Comparison of ENCODE assay signal across 18 cellular contexts in genomic region chr18:41875094-41875780, GRCh38.
DNase-seq lines count a peak whose midpoint lies in the region; ATAC-seq and TF ChIP-seq lines count a peak whose summit lies in the region.
"Had no signal": no experiment of that assay in that cellular context is flagged by ENCODE, and none has a peak within 500 bp of the region (broad histone marks: within the 10 kb centered on the region; RNA-seq: fewer than 3 reads in every experiment).

No MANE protein-coding gene starts in this region.

- no CpG with 5 or more reads among the region's 3 CpGs for WGBS in IMR-90 (ENCODE audit: extremely low coverage in 2 of 2, insufficient read length in 1 of 2), 2 experiments

- peak overlapping the region; percentile 73 for H2AFZ ChIP-seq in IMR-90 (replicated peaks; ENCODE audit: low read length, poor library complexity)

- H3K79me1 ChIP-seq in IMR-90 (ENCODE audit: low read depth in 1 of 2, low read length in 2 of 2), result no peaks in the 10 kb centered on the region

- no peak overlapping the region for H3K23ac ChIP-seq in IMR-90 (ENCODE audit: low read depth, low read length)

- H3K18ac ChIP-seq in IMR-90 (ENCODE audit: low read depth, low read length), result no peak overlapping the region; the same call in 1 of the 2 replicates

- no peak overlapping the region for H3K14ac ChIP-seq in IMR-90 (replicated peaks; ENCODE audit: low read depth, low read length)

- H3K56ac ChIP-seq in IMR-90 (ENCODE audit: extremely low read depth, insufficient read depth, low read length), result no peak overlapping the region

- intact Hi-C loops in A673 (cut with micrococcal nuclease; ENCODE audit: unreplicated experiment), result no loop called here
- intact Hi-C loops in IMR-90 (cut with micrococcal nuclease), result no loop called here

- H2BK20ac ChIP-seq in IMR-90 (ENCODE audit: low read depth, low read length), result no peak overlapping the region

- H3K27ac ChIP-seq in A673 (ENCODE audit: low read depth, low read length, poor library complexity, severe bottlenecking) (no peak overlapping the region), IMR-90 (ENCODE audit: insufficient read depth, low read length) (no peak overlapping the region)
- H3K27ac ChIP-seq: Peyer's patch, prostate gland had no signal

- no peak for TF ChIP-seq CTCF in A673 (conservative IDR thresholded peaks at IDR 0.05; ENCODE audit: low read depth, low read length)
- TF ChIP-seq CTCF in IMR-90 (conservative IDR thresholded peaks at IDR 0.05; ENCODE audit: low read depth, low read length), result no peak

- H2BK15ac ChIP-seq in IMR-90 (ENCODE audit: low read depth, low read length), result no peak overlapping the region

- POLR2A ChIA-PET in A673 (lab: Charles Lee; ENCODE audit: low non-redundant PET), result no interaction called here
- POLR2A ChIA-PET in IMR-90 (lab: Charles Lee; ENCODE audit: unreplicated experiment), result no interaction called here

- DNase-seq in A673 (ENCODE audit: low spot score), result peak; percentile 21
- DNase-seq in IMR-90, result peak; percentile 73
- DNase-seq in astrocyte of the hippocampus (ENCODE audit: low read depth, low spot score), result peak; percentile 33
- DNase-seq in foreskin melanocyte, result peak; percentile 17
- DNase-seq in HT-29 (ENCODE audit: low spot score), result no peak
- DNase-seq: activated CD4-positive, alpha-beta T cell treated with anti-CD3 and anti-CD28 coated beads for 36 hours; activated naive CD8-positive, alpha-beta T cell treated with anti-CD3 and anti-CD28 coated beads for 36 hours; CD8-positive, alpha-beta memory T cell; GF-D8; MG63; naive thymus-derived CD4-positive, alpha-beta T cell; NCI-H2029; NCI-H69; Peyer's patch had no signal

- 0 out of 2 replicates have a peak overlapping the region, but pooled peaks have one; percentile 22 for H2BK120ac ChIP-seq in IMR-90 (ENCODE audit: low read depth, low read length)

- no peak overlapping the region for H3K4ac ChIP-seq in IMR-90 (ENCODE audit: low read depth, low read length)

- CTCF ChIA-PET in A673 (lab: Charles Lee), result no interaction called here
- CTCF ChIA-PET in IMR-90 (lab: Yijun Ruan, JAX), result no interaction called here

- no peaks in the 10 kb centered on the region for H4K20me1 ChIP-seq in IMR-90 (ENCODE audit: insufficient read depth, low read length)

- H2AK5ac ChIP-seq in IMR-90 (ENCODE audit: low read depth, low read length), result no peak overlapping the region

- peak overlapping the region; percentile 23 for H2BK5ac ChIP-seq in IMR-90 (ENCODE audit: low read depth, low read length, poor library complexity, severe bottlenecking)

- H3K36me3 ChIP-seq in A673 (ENCODE audit: insufficient read depth, low read length, poor library complexity, severe bottlenecking) (no peaks in the 10 kb centered on the region), IMR-90 (ENCODE audit: control insufficient read depth, insufficient read depth, low read length) (no peaks in the 10 kb centered on the region)
- H3K36me3 ChIP-seq: MG63, Peyer's patch, prostate gland had no signal

- no TSS peak for BruUV-seq in A673 (replicated peaks; lab: Mats Ljungman, UMichigan)
- no TSS peak for BruUV-seq in IMR-90 (replicated peaks; lab: Mats Ljungman, UMichigan)

- H4K5ac ChIP-seq in IMR-90 (ENCODE audit: low read depth, low read length), result no peak overlapping the region

- no peak overlapping the region for H3K9ac ChIP-seq in IMR-90 (ENCODE audit: low read depth, low read length)

- H3K4me3 ChIP-seq in A673 (ENCODE audit: low read depth, low read length, poor library complexity, severe bottlenecking) (no peak overlapping the region), IMR-90 (ENCODE audit: insufficient read depth, low read depth, low read length) (no peak overlapping the region)
- H3K4me3 ChIP-seq: MG63, Peyer's patch, prostate gland had no signal

- no peaks in the 10 kb centered on the region for H3K9me3 ChIP-seq in A673 (ENCODE audit: low read depth, low read length, poor library complexity, severe bottlenecking)
- no peaks in the 10 kb centered on the region for H3K9me3 ChIP-seq in IMR-90 (ENCODE audit: control insufficient read depth, insufficient read depth, low read length)
- H3K9me3 ChIP-seq: MG63, Peyer's patch, prostate gland had no signal

- no peak overlapping the region for H4K8ac ChIP-seq in IMR-90 (ENCODE audit: low read depth in 2 of 2, low read length in 2 of 2)

- ATAC-seq in IMR-90 (ENCODE audit: low read depth), result peak; percentile 82
- ATAC-seq in GM18502 (IDR thresholded peaks at IDR 0.05; ENCODE audit: poor library complexity, unreplicated experiment), result no peak
- no peak for ATAC-seq in GM21526 (IDR thresholded peaks at IDR 0.05; ENCODE audit: low FRiP score, unreplicated experiment)
- ATAC-seq in HG03354 (IDR thresholded peaks at IDR 0.05; ENCODE audit: poor library complexity, severe bottlenecking, unreplicated experiment), result no peak
- ATAC-seq: activated CD4-positive, alpha-beta T cell treated with anti-CD3 and anti-CD28 coated beads for 36 hours; naive thymus-derived CD4-positive, alpha-beta T cell had no signal

- no peaks in the 10 kb centered on the region for H3K27me3 ChIP-seq in A673 (replicated peaks; ENCODE audit: insufficient read depth, low read depth, low read length, poor library complexity)
- H3K27me3 ChIP-seq in IMR-90 (ENCODE audit: control insufficient read depth, insufficient read depth, low read length), result no peaks in the 10 kb centered on the region
- H3K27me3 ChIP-seq: MG63, Peyer's patch had no signal

- dilution Hi-C loops in IMR-90 (cut with HindIII; ENCODE audit: low sequenced_read_pairs, unreplicated experiment), result no loop called here

- no peak overlapping the region for H2AK9ac ChIP-seq in IMR-90 (replicated peaks; ENCODE audit: low read depth, low read length, poor library complexity)

- TF ChIP-seq POLR2A in IMR-90 (IDR thresholded peaks at IDR 0.05; ENCODE audit: low read depth, low read length), result no peak

- in situ Hi-C loops in IMR-90 (cut with MboI; ENCODE audit: low sequenced_read_pairs), result no loop called here

- H3K4me1 ChIP-seq in A673 (ENCODE audit: insufficient read depth, low read length, poor library complexity, severe bottlenecking), result no peaks in the 10 kb centered on the region
- H3K4me1 ChIP-seq in IMR-90 (ENCODE audit: control insufficient read depth, insufficient read depth, low read length), result peaks cover 2% of the 10 kb centered on the region
- H3K4me1 ChIP-seq: Peyer's patch, prostate gland had no signal

- peak overlapping the region; percentile 67; the same call in 1 of the 2 replicates for H3K4me2 ChIP-seq in IMR-90 (ENCODE audit: low read depth, low read length)

- no peak for TF ChIP-seq RAD21 in IMR-90 (IDR thresholded peaks at IDR 0.05; ENCODE audit: low read length)

- H4K91ac ChIP-seq in IMR-90 (ENCODE audit: insufficient read depth, low read depth, low read length), result no peak overlapping the region

- no peaks in the 10 kb centered on the region for H3K9me1 ChIP-seq in IMR-90 (ENCODE audit: insufficient read depth, low read length)

TF ChIP-seq in IMR-90, 13 proteins besides CTCF, POLR2A, EP300 and RAD21:
- TF ChIP-seq CEBPB (IDR thresholded peaks at IDR 0.05; ENCODE audit: low read depth, low read length) (peak; percentile 24; the same call in 1 of the 2 replicates), SMC3 (IDR thresholded peaks at IDR 0.05; ENCODE audit: low read depth, low read length) (no peak), FOS (IDR thresholded peaks at IDR 0.05; ENCODE audit: low read depth, low read length) (peak; percentile 34; the same call in 1 of the 2 replicates)
TF ChIP-seq in IMR-90: peak in this region for 2.
